27 cellular contexts compared by ENCODE assay signal in the genomic region with DNA sequence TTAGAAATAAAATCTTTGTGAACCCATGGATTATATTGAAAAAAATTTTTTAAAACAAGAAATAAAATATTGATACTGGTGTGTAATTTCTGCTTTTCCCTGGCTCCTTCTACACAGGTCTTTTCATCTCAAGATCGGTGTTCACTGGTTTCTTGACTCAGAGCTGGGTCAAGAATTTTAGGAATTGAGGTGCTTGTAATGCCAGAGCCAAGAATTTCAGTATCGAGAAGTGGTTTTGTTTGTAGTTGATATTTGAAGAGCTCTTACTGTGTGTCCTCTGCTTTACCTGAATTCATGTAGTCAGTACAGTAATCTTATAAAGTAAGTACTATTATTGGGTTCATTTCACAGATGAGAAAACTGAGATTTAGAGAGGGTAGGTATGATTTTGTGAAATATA. TPM values are rescaled to one million over a fixed set of nuclear protein-coding genes. Genes with fewer than 3 reads are reported as not detected.
A peak's percentile ranks its signal among the peaks of the same experiment; 100 is the strongest.
DNase-seq lines count a peak whose midpoint lies in the region; ATAC-seq, FAIRE-seq and TF ChIP-seq lines count a peak whose summit lies in the region.
"Had no signal": no experiment of that assay in that cellular context is flagged by ENCODE, and none has a peak within 500 bp of the region (broad histone marks: within the 10 kb centered on the region; RNA-seq: fewer than 3 reads in every experiment).

No MANE protein-coding gene starts in this region.

- H3K4me1 ChIP-seq in K562 (replicated peaks in 1 of 2; ENCODE audit: control insufficient read depth in 2 of 2, insufficient read depth in 2 of 2, low read length in 2 of 2) (peaks cover 6 to 9% of the 10 kb centered on the region in 2 experiments; a peak in 4 of 5 replicates), lower lobe of right lung (peaks cover 41% of the 10 kb centered on the region), thyroid gland (peaks cover 28 to 48% of the 10 kb centered on the region in 2 donors), SJCRH30 (peaks cover 10% of the 10 kb centered on the region)
- H3K4me1 ChIP-seq: BE2C had no signal

- H3K9ac ChIP-seq in K562 (ENCODE audit: insufficient read depth in 1 of 2, low read depth in 2 of 2, low read length in 2 of 2): no peak overlapping the region
- H3K9ac ChIP-seq: BLaER1 had no signal

- POLR2A ChIA-PET in K562 (lab: Yijun Ruan, JAX): interaction anchor here (0.8 kb wide), 1 partner anchor 161 kb away, joined by 4 read pairs; no protein-coding TSS in a partner anchor

- TF ChIP-seq EP300 in K562 (IDR thresholded peaks at IDR 0.05; ENCODE audit: low read length): no peak

- no peak for FAIRE-seq in K562 (lab: Jason Lieb, UNC)
- FAIRE-seq: A204.1, GM12878, GM12892, GM18507 had no signal

- no peaks in the 10 kb centered on the region for H3K36me3 ChIP-seq in K562 (ENCODE audit: control insufficient read depth, insufficient read depth, low read length)
- no peaks in the 10 kb centered on the region for H3K36me3 ChIP-seq in lower lobe of right lung
- no peaks in the 10 kb centered on the region for H3K36me3 ChIP-seq in thyroid gland
- no peaks in the 10 kb centered on the region for H3K36me3 ChIP-seq in SJCRH30
- H3K36me3 ChIP-seq: BE2C had no signal

- in situ Hi-C loops in K562 (cut with MboI): no loop called here

- no TSS peak for BruUV-seq in K562 (replicated peaks; lab: Mats Ljungman, UMichigan)

- H3K79me2 ChIP-seq in K562 (ENCODE audit: control insufficient read depth, insufficient read depth, low read length): peaks cover 38% of the 10 kb centered on the region

- H4K20me1 ChIP-seq in K562 (replicated peaks; ENCODE audit: control insufficient read depth, insufficient read depth, low read length): 0 out of 2 replicates have a peak, but pooled peaks cover 4% of the 10 kb centered on the region

- intact Hi-C loops in K562 (cut with micrococcal nuclease): no loop called here
- intact Hi-C loops in lower lobe of right lung (cut with DNase I): no loop called here
- intact Hi-C loops in thyroid gland (cut with DNase I): no loop called here

- no peak for TF ChIP-seq CTCF in K562 (IDR thresholded peaks at IDR 0.05 in 2 of 3, conservative IDR thresholded peaks at IDR 0.05 in 1 of 3; ENCODE audit: insufficient read depth in 2 of 3, low read depth in 1 of 3, low read length in 3 of 3)
- TF ChIP-seq CTCF in lower lobe of right lung (IDR thresholded peaks at IDR 0.05): no peak
- no peak for TF ChIP-seq CTCF in thyroid gland (IDR thresholded peaks at IDR 0.05)

- H3K27me3 ChIP-seq in K562 (ENCODE audit: control insufficient read depth in 2 of 2, insufficient read depth in 2 of 2, low read length in 2 of 2) (no peaks in the 10 kb centered on the region), lower lobe of right lung (ENCODE audit: low read depth) (no peaks in the 10 kb centered on the region), thyroid gland (no peaks in the 10 kb centered on the region), SJCRH30 (no peaks in the 10 kb centered on the region)
- H3K27me3 ChIP-seq: BE2C, BLaER1 had no signal

- H3K9me1 ChIP-seq in K562 (ENCODE audit: control insufficient read depth, insufficient read depth, low read length): peaks cover 3% of the 10 kb centered on the region

- H3K4me2 ChIP-seq in K562 (ENCODE audit: insufficient read depth, low read length): no peak overlapping the region
- H3K4me2 ChIP-seq: BLaER1 had no signal

- H3K9me3 ChIP-seq in K562 (replicated peaks; ENCODE audit: control insufficient read depth, insufficient read depth, low read depth, low read length) (no peaks in the 10 kb centered on the region), lower lobe of right lung (no peaks in the 10 kb centered on the region), thyroid gland (no peaks in the 10 kb centered on the region), SJCRH30 (replicated peaks) (no peaks in the 10 kb centered on the region)
- H3K9me3 ChIP-seq: BE2C had no signal

- no peak overlapping the region for H2AFZ ChIP-seq in K562 (ENCODE audit: low read depth, low read length)

- TF ChIP-seq RAD21 in K562 (CRISPR knock-in tag; conservative IDR thresholded peaks at IDR 0.05 in 1 of 2, IDR thresholded peaks at IDR 0.05 in 1 of 2): no peak

- CTCF ChIA-PET in K562 (lab: Yijun Ruan, JAX; ENCODE audit: low intra/inter-chr PET ratio): no interaction called here

- DNase-seq in K562 (ENCODE audit: extremely low read depth in 1 of 4, low spot score in 3 of 4): no peak
- DNase-seq in lower lobe of right lung: no peak
- DNase-seq in thyroid gland: no peak
- no peak for DNase-seq in NCI-H2081 treated with DMSO at 0.1 percent for 48 hours (lab: John Stamatoyannopoulos, UW)
- no peak for DNase-seq in ecto neural progenitor cell (ENCODE audit: low spot score)
- no peak for DNase-seq in SJCRH30
- DNase-seq: 8988T; ACHN; BE2C; C1 segment of cervical spinal cord; CD4-positive, alpha-beta memory T cell; CD4-positive, CD25-positive, alpha-beta regulatory T cell; CD8-positive, alpha-beta memory T cell; COR-L47; DMS 273 treated with DMSO at 0.1 percent for 48 hours; DMS153; DMS53; DMS79; DND-41; EL; GDM1 had no signal

- H3K27ac ChIP-seq in K562 (ENCODE audit: extremely low read depth, low read depth, low read length): no peak overlapping the region
- no peak overlapping the region for H3K27ac ChIP-seq in lower lobe of right lung
- peak overlapping the region; percentile 80 to 91 (median 86) for H3K27ac ChIP-seq in thyroid gland
- no peak overlapping the region for H3K27ac ChIP-seq in SJCRH30
- H3K27ac ChIP-seq: BLaER1 had no signal

- TF ChIP-seq POLR2A in K562 (conservative IDR thresholded peaks at IDR 0.05) (no peak), thyroid gland (IDR thresholded peaks at IDR 0.05) (no peak)

- ATAC-seq in K562: no peak
- ATAC-seq in lower lobe of right lung: peak; percentile 64 to 78
- no peak for ATAC-seq in GM21515 (IDR thresholded peaks at IDR 0.05; ENCODE audit: unreplicated experiment)
- ATAC-seq: GM12878 had no signal

- H3K4me3 ChIP-seq in K562 (no peak overlapping the region), lower lobe of right lung (no peak overlapping the region), thyroid gland (replicated peaks in 1 of 3) (no peak overlapping the region), SJCRH30 (no peak overlapping the region)
- H3K4me3 ChIP-seq: BLaER1, GM12878 had no signal

- 53% methylated on average over 2 of the region's 2 CpGs for WGBS in K562 (ENCODE audit: insufficient coverage, low coverage, missing lambda C conversion rate)
- 22 to 24% methylated on average over 2 of the region's 2 CpGs for WGBS in thyroid gland, 2 donors

RNA-seq across cellular contexts. Expression of a gene that starts 7.3 kb away (rescaled TPM):
- total RNA-seq in K562 (2011; cell fraction: chromatin; rRNA removed; ENCODE audit: low replicate concordance): 54.0 and 74.4 TPM in 2 replicates
- 33.5 and 36.6 TPM in 2 replicates for total RNA-seq in K562 (2011; cell fraction: nucleolus; rRNA removed)
- total RNA-seq in K562 (2011; cell fraction: nucleoplasm; rRNA removed): 32.8 and 44.3 TPM in 2 replicates
- total RNA-seq in K562 (2014; rRNA removed) (14.9 and 20.6 TPM in 2 replicates), K562 (2014; rRNA removed; fragmentation: Illumina TruSeq; extraction: Trizol) (14.6 and 17.4 TPM in 2 replicates), K562 (2015; rRNA removed; fragmentation: Illumina TruSeq; extraction: Trizol) (15.3 and 15.8 TPM in 2 replicates), K562 (2021) (33.7 and 34.4 TPM in 2 replicates), lower lobe of right lung (83.7 TPM), thyroid gland (10 to 100 TPM; 35.9 to 72.1 (median 47.7) TPM)
- polyA plus RNA-seq in K562 (2011; rRNA removed) (7.1 and 8.5 TPM in 2 replicates), K562 (2014; fragmentation: Illumina TruSeq; extraction: Trizol) (23.1 and 27.1 TPM in 2 replicates), K562 (2014; fragmentation: Nextera tagmentation; extraction: Ambion mirVana) (1 to 10 TPM; 1.9 to 2.0 TPM), K562 (2014; rRNA removed) (10.7 and 12.1 TPM in 2 replicates)
- 6.5 and 11.3 TPM in 2 replicates for polyA plus RNA-seq in K562 (2011; cell fraction: cytosol; rRNA removed)
- polyA plus RNA-seq in K562 (2011; cell fraction: nucleus; rRNA removed): 25.1 and 34.9 TPM in 2 replicates
- 24.0 and 37.6 TPM in 2 replicates for polyA plus RNA-seq in K562 (2012)
- polyA minus RNA-seq in K562 (2011; rRNA and poly(A)+ RNA removed): 11.3 and 13.3 TPM in 2 replicates
- 10.2 and 17.9 TPM in 2 replicates for polyA minus RNA-seq in K562 (2011; cell fraction: cytosol; rRNA and poly(A)+ RNA removed)
- 12.7 and 15.7 TPM in 2 replicates for polyA minus RNA-seq in K562 (2011; cell fraction: nucleus; rRNA and poly(A)+ RNA removed)
- total RNA-seq in SJCRH30 (2014; rRNA removed; shearing (Covaris generic)): 10.5 and 12.0 TPM in 2 replicates

RNA-seq across cellular contexts. Expression of a gene that starts 14.7 kb away (rescaled TPM):
- total RNA-seq in K562 (2011; cell fraction: chromatin; rRNA removed; ENCODE audit: low replicate concordance): 105 and 163 TPM in 2 replicates
- total RNA-seq in K562 (2011; cell fraction: nucleolus; rRNA removed): 111 and 135 TPM in 2 replicates
- 77.2 and 104 TPM in 2 replicates for total RNA-seq in K562 (2011; cell fraction: nucleoplasm; rRNA removed)
- total RNA-seq in K562 (2014; rRNA removed) (91.1 and 91.3 TPM in 2 replicates), K562 (2014; rRNA removed; fragmentation: Illumina TruSeq; extraction: Trizol) (61.3 and 63.6 TPM in 2 replicates), K562 (2015; rRNA removed; fragmentation: Illumina TruSeq; extraction: Trizol) (81.2 and 85.7 TPM in 2 replicates), K562 (2021) (117 and 119 TPM in 2 replicates), lower lobe of right lung (30.3 TPM), thyroid gland (10 to 100 TPM; 37.4 to 51.2 (median 43.1) TPM)
- polyA plus RNA-seq in K562 (2011; rRNA removed) (116 and 135 TPM in 2 replicates), K562 (2014; fragmentation: Illumina TruSeq; extraction: Trizol) (129 and 135 TPM in 2 replicates), K562 (2014; fragmentation: Nextera tagmentation; extraction: Ambion mirVana) (100 to 1,000 TPM in 1 of 2 experiments, 10 to 100 TPM in 1; 42.4 to 139 TPM), K562 (2014; rRNA removed) (148 and 150 TPM in 2 replicates)
- polyA plus RNA-seq in K562 (2011; cell fraction: cytosol; rRNA removed): 157 and 178 TPM in 2 replicates
- polyA plus RNA-seq in K562 (2011; cell fraction: nucleus; rRNA removed): 86.6 and 87.3 TPM in 2 replicates
- 117 and 160 TPM in 2 replicates for polyA plus RNA-seq in K562 (2012)
- polyA minus RNA-seq in K562 (2011; rRNA and poly(A)+ RNA removed): 122 and 124 TPM in 2 replicates
- polyA minus RNA-seq in K562 (2011; cell fraction: cytosol; rRNA and poly(A)+ RNA removed): 84.0 and 111 TPM in 2 replicates
- polyA minus RNA-seq in K562 (2011; cell fraction: nucleus; rRNA and poly(A)+ RNA removed): 40.3 and 72.0 TPM in 2 replicates
- 23.3 and 27.4 TPM in 2 replicates for total RNA-seq in SJCRH30 (2014; rRNA removed; shearing (Covaris generic))

RNA-seq across cellular contexts. Expression of a gene that starts 43.0 kb away (rescaled TPM):
- total RNA-seq in K562 (2011; cell fraction: chromatin; rRNA removed; ENCODE audit: low replicate concordance): 13.6 and 15.9 TPM in 2 replicates
- total RNA-seq in K562 (2011; cell fraction: nucleolus; rRNA removed): 12.1 and 13.3 TPM in 2 replicates
- total RNA-seq in K562 (2011; cell fraction: nucleoplasm; rRNA removed): 12.6 and 16.4 TPM in 2 replicates
- total RNA-seq in K562 (2014; rRNA removed): 88.9 and 98.8 TPM in 2 replicates
- 133 and 142 TPM in 2 replicates for total RNA-seq in K562 (2014; rRNA removed; fragmentation: Illumina TruSeq; extraction: Trizol)
- total RNA-seq in K562 (2015; rRNA removed; fragmentation: Illumina TruSeq; extraction: Trizol): 198 and 202 TPM in 2 replicates
- 102 and 105 TPM in 2 replicates for total RNA-seq in K562 (2021)
- polyA plus RNA-seq in K562 (2011; rRNA removed): 78.0 and 122 TPM in 2 replicates
- polyA plus RNA-seq in K562 (2011; cell fraction: cytosol; rRNA removed): 75.5 and 96.1 TPM in 2 replicates
- polyA plus RNA-seq in K562 (2011; cell fraction: nucleus; rRNA removed): 20.9 and 23.0 TPM in 2 replicates
- polyA plus RNA-seq in K562 (2012): 174 and 178 TPM in 2 replicates
- 140 and 142 TPM in 2 replicates for polyA plus RNA-seq in K562 (2014; fragmentation: Illumina TruSeq; extraction: Trizol)
- polyA plus RNA-seq in K562 (2014; fragmentation: Nextera tagmentation; extraction: Ambion mirVana): 100 to 1,000 TPM in 1 of 2 experiments, 10 to 100 TPM in 1; 96.7 to 152 TPM
- polyA plus RNA-seq in K562 (2014; rRNA removed): 116 and 122 TPM in 2 replicates
- 41.7 and 49.6 TPM in 2 replicates for polyA minus RNA-seq in K562 (2011; rRNA and poly(A)+ RNA removed)
- polyA minus RNA-seq in K562 (2011; cell fraction: cytosol; rRNA and poly(A)+ RNA removed): 19.7 and 29.8 TPM in 2 replicates
- 3.0 and 6.7 TPM in 2 replicates for polyA minus RNA-seq in K562 (2011; cell fraction: nucleus; rRNA and poly(A)+ RNA removed)
- 57.8 TPM for total RNA-seq in lower lobe of right lung
- total RNA-seq in thyroid gland: 1,000 to 10,000 TPM in 1 of 4 donors, 100 to 1,000 TPM in 3; 321 to 1,811 (median 577) TPM
- 13.0 and 14.6 TPM in 2 replicates for total RNA-seq in SJCRH30 (2014; rRNA removed; shearing (Covaris generic))

Comparison
In these comparisons a context has a peak if more than half of its experiments do, and no peak if none do; other contexts are left out.
1. ATAC-seq: peak in lower lobe of right lung (2 of 2); none in K562 (single experiment) and GM21515 (single experiment).
2. H3K27ac ChIP-seq: peak in thyroid gland (3 of 3); none in K562 (single experiment), lower lobe of right lung (single experiment) and SJCRH30 (single experiment).